Comparison of ENCODE assay signal across 18 cellular contexts in the genomic region with DNA sequence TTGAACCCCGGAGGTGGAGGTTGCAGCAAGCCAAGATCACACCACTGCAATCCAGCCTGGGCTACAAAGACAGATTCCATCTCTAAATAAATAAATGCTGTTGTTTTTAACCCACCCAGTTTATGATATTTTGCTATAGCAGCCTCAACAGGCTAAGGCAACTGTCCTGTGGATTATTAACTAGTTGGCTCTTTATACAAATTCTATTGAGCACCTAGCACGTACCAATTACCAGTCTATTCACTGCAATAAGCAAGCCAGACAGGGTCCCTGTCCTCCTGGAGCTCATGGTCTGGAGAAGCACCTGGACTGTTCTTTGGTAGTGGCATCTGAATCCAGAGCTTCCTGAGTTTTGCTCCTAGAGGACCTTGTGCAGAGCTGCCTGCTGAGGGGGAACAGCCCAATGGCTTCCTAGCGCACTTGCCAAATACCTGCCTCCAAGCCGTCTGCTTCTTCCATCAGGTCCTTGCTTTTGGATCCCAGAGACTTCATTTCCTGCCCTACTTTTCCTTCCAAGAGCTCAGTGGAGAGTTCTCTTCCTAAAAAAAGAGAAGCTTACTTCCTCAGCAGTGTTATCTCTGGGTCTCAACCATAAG.
"Had no signal": no experiment of that assay in that cellular context is flagged by ENCODE, and none has a peak within 500 bp of the region (broad histone marks: within the 10 kb centered on the region; RNA-seq: fewer than 3 reads in every experiment).

No MANE protein-coding gene starts in this region.

- ATAC-seq: esophagus mucosa, lower lobe of right lung, sciatic nerve had no signal

- H3K36me3 Mint-ChIP-seq: memory B cell, naive B cell had no signal

- H3K4me1 ChIP-seq: lower lobe of right lung, stomach had no signal

- H3K27ac Mint-ChIP-seq: memory B cell, naive B cell, nephron had no signal

- H3K4me1 Mint-ChIP-seq: memory B cell, naive B cell, nephron had no signal

- H3K36me3 ChIP-seq: heart left ventricle, left ventricle myocardium inferior, lower lobe of right lung, stomach, thoracic aorta, transverse colon had no signal

- DNase-seq: cortex of kidney; effector memory CD4-positive, alpha-beta T cell; heart left ventricle; hippocampal formation; left ventricle myocardium inferior; lower lobe of right lung; naive B cell; occipital lobe; stimulated activated naive CD4-positive, alpha-beta T cell; stomach; transverse colon had no signal

- H3K27me3 ChIP-seq: dorsolateral prefrontal cortex, heart left ventricle, stomach, transverse colon had no signal

- H3K4me3 Mint-ChIP-seq: memory B cell, naive B cell, nephron had no signal

- H3K9me3 ChIP-seq: lower lobe of right lung, thoracic aorta, transverse colon had no signal

- H3K4me3 ChIP-seq: dorsolateral prefrontal cortex, heart left ventricle, left ventricle myocardium inferior, lower lobe of right lung, skin epidermis, stomach, thoracic aorta, transverse colon had no signal

- H3K27ac ChIP-seq: left ventricle myocardium inferior, lower lobe of right lung, skin epidermis, stomach, thoracic aorta, transverse colon had no signal
